20 cellular contexts compared by ENCODE assay signal in the genomic region with DNA sequence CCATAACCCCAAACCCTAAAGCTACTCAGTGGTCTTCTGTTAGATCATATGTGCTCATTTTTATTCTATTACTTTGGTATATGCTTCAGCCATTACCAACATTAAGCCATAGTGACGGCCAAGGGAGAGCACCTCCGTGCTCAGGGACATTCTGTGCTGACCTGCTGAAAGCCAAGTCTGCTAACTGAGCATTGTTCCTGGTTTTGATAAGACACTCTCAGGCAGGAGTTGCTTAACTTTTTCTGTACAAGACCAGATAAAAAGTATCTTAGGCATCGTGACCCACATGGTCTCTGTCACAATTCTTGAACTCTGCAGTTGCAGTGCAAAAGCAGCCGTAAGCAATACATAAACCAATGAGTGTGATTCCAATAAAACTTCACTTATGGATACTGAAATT.
DNase-seq lines count a peak whose midpoint lies in the region; ATAC-seq lines count a peak whose summit lies in the region.
"Had no signal": no experiment of that assay in that cellular context is flagged by ENCODE, and none has a peak within 500 bp of the region (broad histone marks: within the 10 kb centered on the region; RNA-seq: fewer than 3 reads in every experiment).

No MANE protein-coding gene starts in this region.

- POLR2A ChIA-PET in activated CD8-positive, alpha-beta T cell treated with anti-CD3 and anti-CD28 coated beads, Interleukin-2, amount 10 ng/mL, durations not matched to agents 7 days and 5 days (lab: Charles Lee), result interaction anchor here (5.8 kb wide), 1 partner anchor 9 kb away, joined by 174 read pairs; no protein-coding TSS in a partner anchor

- no peak for DNase-seq in activated CD8-positive, alpha-beta memory T cell treated with anti-CD3 and anti-CD28 coated beads, Interleukin-2, amount 10 ng/mL, durations not matched to agents 7 days and 5 days
- no peak for DNase-seq in activated CD8-positive, alpha-beta memory T cell treated with anti-CD3 and anti-CD28 coated beads, Interleukin-2, amount 50 U/mL, for 48 hours
- DNase-seq in Karpas-422, result no peak
- DNase-seq in activated CD8-positive, alpha-beta T cell treated with anti-CD3 and anti-CD28 coated beads, Interleukin-2, amount 10 ng/mL, durations not matched to agents 7 days and 5 days, result no peak
- DNase-seq in natural killer cell treated with Interleukin-12 subunit alpha and Interleukin-12 subunit beta and Interleukin-15 and Interleukin-18, amount 100 ng/mL, for 72 hours (ENCODE audit: low spot score), result no peak
- DNase-seq in left colon, result no peak
- no peak for DNase-seq in COLO829 (ENCODE audit: low spot score)
- DNase-seq in AG08396 (ENCODE audit: low spot score), result no peak
- DNase-seq: 8988T; activated CD4-positive, alpha-beta T cell treated with anti-CD3 and anti-CD28 coated beads for 1 hour; EL; mesenchymal stem cell; NCI-H1105 treated with DMSO at 0.1 percent for 48 hours; stimulated activated CD4-positive, alpha-beta T cell treated with anti-CD3 and anti-CD28 coated beads, Interleukin-1b, Interleukin-23, amount 100 ng/mL, for 48 hours had no signal

- peaks cover 58% of the 10 kb centered on the region for H3K4me1 ChIP-seq in Karpas-422 (ENCODE audit: low read length)

- peaks cover 48% of the 10 kb centered on the region for H3K36me3 Mint-ChIP-seq in activated CD8-positive, alpha-beta memory T cell treated with anti-CD3 and anti-CD28 coated beads, Interleukin-2, amount 10 ng/mL, durations not matched to agents 7 days and 5 days
- peaks cover 56% of the 10 kb centered on the region for H3K36me3 Mint-ChIP-seq in activated CD8-positive, alpha-beta T cell treated with anti-CD3 and anti-CD28 coated beads, Interleukin-2, amount 10 ng/mL, durations not matched to agents 7 days and 5 days (ENCODE audit: low read depth)
- H3K36me3 Mint-ChIP-seq in natural killer cell treated with Interleukin-12 subunit alpha and Interleukin-12 subunit beta and Interleukin-15 and Interleukin-18, amount 100 ng/mL, for 72 hours, result peaks cover 20% of the 10 kb centered on the region

- no peak overlapping the region for H3K9ac ChIP-seq in Karpas-422 (ENCODE audit: low read length)
- H3K9ac ChIP-seq: neural progenitor cell had no signal

- ATAC-seq in activated CD8-positive, alpha-beta memory T cell treated with anti-CD3 and anti-CD28 coated beads, Interleukin-2, amount 10 ng/mL, durations not matched to agents 7 days and 5 days, result no peak
- no peak for ATAC-seq in activated CD8-positive, alpha-beta T cell treated with anti-CD3 and anti-CD28 coated beads, Interleukin-2, amount 10 ng/mL, durations not matched to agents 7 days and 5 days
- no peak for ATAC-seq in natural killer cell treated with Interleukin-12 subunit alpha and Interleukin-12 subunit beta and Interleukin-15 and Interleukin-18, amount 100 ng/mL, for 72 hours
- no peak for ATAC-seq in left colon
- ATAC-seq: gastroesophageal sphincter had no signal

- no peaks in the 10 kb centered on the region for H3K9me2 ChIP-seq in Karpas-422 (replicated peaks; ENCODE audit: insufficient read depth, low read length)

- no peaks in the 10 kb centered on the region for H3K9me3 Mint-ChIP-seq in activated CD8-positive, alpha-beta memory T cell treated with anti-CD3 and anti-CD28 coated beads, Interleukin-2, amount 10 ng/mL, durations not matched to agents 7 days and 5 days (ENCODE audit: low read depth)
- no peaks in the 10 kb centered on the region for H3K9me3 Mint-ChIP-seq in activated CD8-positive, alpha-beta T cell treated with anti-CD3 and anti-CD28 coated beads, Interleukin-2, amount 10 ng/mL, durations not matched to agents 7 days and 5 days (ENCODE audit: insufficient read depth)
- no peaks in the 10 kb centered on the region for H3K9me3 Mint-ChIP-seq in natural killer cell treated with Interleukin-12 subunit alpha and Interleukin-12 subunit beta and Interleukin-15 and Interleukin-18, amount 100 ng/mL, for 72 hours
- H3K9me3 Mint-ChIP-seq: neural progenitor cell; T-helper 1 cell treated with Interleukin-12 subunit alpha and Interleukin-12 subunit beta and Interleukin-4 antibody, amounts not matched to agents 30 μg/mL and 1 μg/mL, for 36 hours had no signal

- peaks cover 69% of the 10 kb centered on the region for H3K79me2 ChIP-seq in Karpas-422 (ENCODE audit: low read length)

- H2AFZ ChIP-seq in Karpas-422 (ENCODE audit: low read length), result no peak overlapping the region
- H2AFZ ChIP-seq: neural progenitor cell had no signal

- H3K4me3 Mint-ChIP-seq in activated CD8-positive, alpha-beta memory T cell treated with anti-CD3 and anti-CD28 coated beads, Interleukin-2, amount 10 ng/mL, durations not matched to agents 7 days and 5 days, result no peak overlapping the region
- H3K4me3 Mint-ChIP-seq in activated CD8-positive, alpha-beta T cell treated with anti-CD3 and anti-CD28 coated beads, Interleukin-2, amount 10 ng/mL, durations not matched to agents 7 days and 5 days, result no peak overlapping the region
- peak overlapping the region; percentile 99 for H3K4me3 Mint-ChIP-seq in natural killer cell treated with Interleukin-12 subunit alpha and Interleukin-12 subunit beta and Interleukin-15 and Interleukin-18, amount 100 ng/mL, for 72 hours
- H3K4me3 Mint-ChIP-seq: neural progenitor cell; T-helper 1 cell treated with Interleukin-12 subunit alpha and Interleukin-12 subunit beta and Interleukin-4 antibody, amounts not matched to agents 30 μg/mL and 1 μg/mL, for 36 hours had no signal

- no peak overlapping the region for H3K4me2 ChIP-seq in Karpas-422 (ENCODE audit: low read depth, low read length, poor library complexity, severe bottlenecking)
- H3K4me2 ChIP-seq: neural progenitor cell had no signal

- no peaks in the 10 kb centered on the region for H4K20me1 ChIP-seq in Karpas-422 (ENCODE audit: insufficient read depth, low read depth, low read length)

- no peak overlapping the region for H3K4me3 ChIP-seq in Karpas-422 (ENCODE audit: low read length)
- H3K4me3 ChIP-seq: adrenal gland, gastroesophageal sphincter, HAP-1, neural progenitor cell had no signal

- intact Hi-C loops in left colon (cut with DNase I, micrococcal nuclease), result no loop called here

- H3K4me1 Mint-ChIP-seq in activated CD8-positive, alpha-beta memory T cell treated with anti-CD3 and anti-CD28 coated beads, Interleukin-2, amount 10 ng/mL, durations not matched to agents 7 days and 5 days, result peaks cover 54% of the 10 kb centered on the region
- peaks cover 46% of the 10 kb centered on the region for H3K4me1 Mint-ChIP-seq in activated CD8-positive, alpha-beta T cell treated with anti-CD3 and anti-CD28 coated beads, Interleukin-2, amount 10 ng/mL, durations not matched to agents 7 days and 5 days (ENCODE audit: low read depth)
- H3K4me1 Mint-ChIP-seq in natural killer cell treated with Interleukin-12 subunit alpha and Interleukin-12 subunit beta and Interleukin-15 and Interleukin-18, amount 100 ng/mL, for 72 hours (ENCODE audit: low read depth in 2 of 2), result peaks cover 58 to 67% of the 10 kb centered on the region in 2 donors

- H3K27ac ChIP-seq in Karpas-422 (ENCODE audit: low read length), result peak overlapping the region; percentile 94
- H3K27ac ChIP-seq: C4-2B, neural progenitor cell had no signal

- H3K27me3 ChIP-seq in Karpas-422 (ENCODE audit: low read length), result no peaks in the 10 kb centered on the region
- H3K27me3 ChIP-seq: adrenal gland, gastroesophageal sphincter, neural progenitor cell had no signal

- peaks cover 45% of the 10 kb centered on the region for H3K36me3 ChIP-seq in Karpas-422 (ENCODE audit: insufficient read depth, low read length)
- H3K36me3 ChIP-seq: HAP-1 had no signal

- peak overlapping the region; percentile 98 for H3K27ac Mint-ChIP-seq in activated CD8-positive, alpha-beta memory T cell treated with anti-CD3 and anti-CD28 coated beads, Interleukin-2, amount 10 ng/mL, durations not matched to agents 7 days and 5 days
- peak overlapping the region; percentile 86 for H3K27ac Mint-ChIP-seq in activated CD8-positive, alpha-beta T cell treated with anti-CD3 and anti-CD28 coated beads, Interleukin-2, amount 10 ng/mL, durations not matched to agents 7 days and 5 days
- peak overlapping the region; percentile 98 to 99 for H3K27ac Mint-ChIP-seq in natural killer cell treated with Interleukin-12 subunit alpha and Interleukin-12 subunit beta and Interleukin-15 and Interleukin-18, amount 100 ng/mL, for 72 hours
- H3K27ac Mint-ChIP-seq: neural progenitor cell had no signal

- H3K9me3 ChIP-seq in Karpas-422 (ENCODE audit: low read length), result no peaks in the 10 kb centered on the region
- H3K9me3 ChIP-seq: adrenal gland, gastroesophageal sphincter, HAP-1 had no signal

- CTCF ChIA-PET in activated CD8-positive, alpha-beta memory T cell treated with anti-CD3 and anti-CD28 coated beads, Interleukin-2, amount 10 ng/mL, durations not matched to agents 7 days and 5 days (lab: Charles Lee), result no interaction called here
- CTCF ChIA-PET in activated CD8-positive, alpha-beta T cell treated with anti-CD3 and anti-CD28 coated beads, Interleukin-2, amount 10 ng/mL, durations not matched to agents 7 days and 5 days (lab: Charles Lee), result interaction anchor here (6.1 kb wide), 1 partner anchor 11 kb away, joined by 79 read pairs; no protein-coding TSS in a partner anchor

- no peaks in the 10 kb centered on the region for H3K27me3 Mint-ChIP-seq in activated CD8-positive, alpha-beta memory T cell treated with anti-CD3 and anti-CD28 coated beads, Interleukin-2, amount 10 ng/mL, durations not matched to agents 7 days and 5 days
- no peaks in the 10 kb centered on the region for H3K27me3 Mint-ChIP-seq in activated CD8-positive, alpha-beta T cell treated with anti-CD3 and anti-CD28 coated beads, Interleukin-2, amount 10 ng/mL, durations not matched to agents 7 days and 5 days (ENCODE audit: low read depth)
- no peaks in the 10 kb centered on the region for H3K27me3 Mint-ChIP-seq in natural killer cell treated with Interleukin-12 subunit alpha and Interleukin-12 subunit beta and Interleukin-15 and Interleukin-18, amount 100 ng/mL, for 72 hours
